Comparison of ENCODE assay signal across 10 cellular contexts in the genomic region with DNA sequence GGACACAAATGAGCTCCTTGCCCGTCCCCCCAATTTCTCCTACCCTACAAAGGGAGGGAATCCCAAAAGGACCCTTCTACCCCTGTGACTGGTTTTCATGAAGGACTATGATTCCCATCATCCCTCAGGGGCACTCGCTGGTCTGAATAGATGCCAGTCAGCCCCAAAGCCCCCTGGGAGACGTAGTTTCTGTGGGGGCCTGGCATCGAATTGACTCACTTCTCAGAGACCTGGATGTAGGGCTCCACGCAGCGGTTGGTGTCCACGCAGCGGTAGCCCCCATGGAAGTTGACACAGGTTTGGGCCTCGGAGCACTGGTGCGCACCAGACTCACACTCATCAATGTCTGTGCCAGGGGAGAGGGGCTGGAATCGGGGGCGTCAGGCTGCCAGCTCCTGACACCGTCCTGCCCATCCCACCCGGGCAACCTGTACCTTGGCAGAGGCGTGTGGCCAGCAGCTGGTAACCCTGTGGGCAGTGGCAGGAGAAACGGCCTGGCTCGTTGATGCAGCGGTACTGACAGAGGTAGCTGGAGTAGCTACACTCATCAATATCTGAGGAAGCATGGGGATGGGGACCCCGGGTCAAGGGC. TPM values are rescaled to one million over a fixed set of nuclear protein-coding genes. Genes with fewer than 3 reads are reported as not detected.
A peak's percentile ranks its signal among the peaks of the same experiment; 100 is the strongest.
DNase-seq lines count a peak whose midpoint lies in the region; ATAC-seq and TF ChIP-seq lines count a peak whose summit lies in the region.
"Had no signal": no experiment of that assay in that cellular context is flagged by ENCODE, and none has a peak within 500 bp of the region (broad histone marks: within the 10 kb centered on the region; RNA-seq: fewer than 3 reads in every experiment).

No MANE protein-coding gene starts in this region.

- H3K23ac ChIP-seq in H9 (ENCODE audit: insufficient read length, low read depth, low read length) = no peak overlapping the region

- no peak overlapping the region for H4K8ac ChIP-seq in H9 (replicated peaks; ENCODE audit: insufficient read length, low read depth, low read length)

- no peak overlapping the region for H3K18ac ChIP-seq in H9 (ENCODE audit: insufficient read length, low read depth, low read length)

- H3K27me3 ChIP-seq in H9 (ENCODE audit: insufficient read depth, low read length) = peaks cover 3% of the 10 kb centered on the region; the same call in 1 of the 2 replicates
- H3K27me3 ChIP-seq in ascending aorta = no peaks in the 10 kb centered on the region

- H3K36me3 Mint-ChIP-seq in H9 (ENCODE audit: insufficient read depth in 1 of 3, low read depth in 3 of 3) (peaks cover 12 to 26% (median 26%) of the 10 kb centered on the region in 3 experiments; a peak in 6 of 7 replicates), naive B cell (peaks cover 0 to 10% of the 10 kb centered on the region in 2 donors)
- H3K36me3 Mint-ChIP-seq in activated CD4-positive, alpha-beta T cell treated with anti-CD3 and anti-CD28 coated beads, Interleukin-2, amount 10 ng/mL, durations not matched to agents 24 days and 14 days (ENCODE audit: low read depth) = peaks cover 27% of the 10 kb centered on the region

- no peak overlapping the region for H3K4me3 ChIP-seq in ascending aorta
- H3K4me3 ChIP-seq: lung had no signal

- H2BK15ac ChIP-seq in H9 (ENCODE audit: low read depth, low read length) = no peak overlapping the region

- H3K56ac ChIP-seq in H9 (ENCODE audit: insufficient read length, low read depth, low read length) = no peak overlapping the region

- no peak overlapping the region for H3K14ac ChIP-seq in H9 (ENCODE audit: insufficient read depth, low read length)

- no peak overlapping the region for H4K91ac ChIP-seq in H9 (ENCODE audit: insufficient read length, low read depth, low read length)

- H3K4me3 Mint-ChIP-seq in H9 (peak overlapping the region; percentile 77 to 90), naive B cell (no peak overlapping the region)
- no peak overlapping the region for H3K4me3 Mint-ChIP-seq in activated CD4-positive, alpha-beta T cell treated with anti-CD3 and anti-CD28 coated beads, Interleukin-2, amount 10 ng/mL, durations not matched to agents 24 days and 14 days

- H3K27me3 Mint-ChIP-seq in H9 (ENCODE audit: low read depth) (peaks cover 7% of the 10 kb centered on the region), naive B cell (peaks cover 0 to 5% (median 0%) of the 10 kb centered on the region in 3 donors)
- no peaks in the 10 kb centered on the region for H3K27me3 Mint-ChIP-seq in activated CD4-positive, alpha-beta T cell treated with anti-CD3 and anti-CD28 coated beads, Interleukin-2, amount 10 ng/mL, durations not matched to agents 24 days and 14 days

- H3K9ac ChIP-seq in H9 (ENCODE audit: extremely low read depth, insufficient read length, low read length) = no peak overlapping the region

- no peak overlapping the region for H2AK5ac ChIP-seq in H9 (ENCODE audit: insufficient read length, low read length)

- H3K27ac ChIP-seq in H9 (ENCODE audit: insufficient read length, low read depth, low read length) (no peak overlapping the region), caudate nucleus (ENCODE audit: low read depth, low read length) (peak overlapping the region; percentile 11), ascending aorta (no peak overlapping the region)

- no peak overlapping the region for H2BK5ac ChIP-seq in H9 (ENCODE audit: insufficient read length, low read length)

- intact Hi-C loops in ascending aorta (cut with DNase I) = no loop called here
- intact Hi-C loops in activated CD4-positive, alpha-beta T cell treated with anti-CD3 and anti-CD28 coated beads, Interleukin-2, amount 10 ng/mL, durations not matched to agents 24 days and 14 days (cut with micrococcal nuclease) = no loop called here

- ATAC-seq in naive B cell (ENCODE audit: low read depth in 2 of 2) = peak; percentile 64 to 67
- ATAC-seq in GM18511 (IDR thresholded peaks at IDR 0.05; ENCODE audit: unreplicated experiment) = no peak
- no peak for ATAC-seq in HG02938 (IDR thresholded peaks at IDR 0.05; ENCODE audit: unreplicated experiment)

- no peak overlapping the region for H4K5ac ChIP-seq in H9 (ENCODE audit: insufficient read length, low read depth, low read length)

- H3K79me2 ChIP-seq in H9 (ENCODE audit: insufficient read depth, low read length) = no peaks in the 10 kb centered on the region

- H3T11ph ChIP-seq in H9 (ENCODE audit: low read length) = no peak overlapping the region

- H2BK12ac ChIP-seq in H9 (ENCODE audit: insufficient read length, low read depth, low read length) = no peak overlapping the region

- H3K23me2 ChIP-seq in H9 (ENCODE audit: insufficient read length, low read depth, low read length, poor library complexity, severe bottlenecking) = peaks cover 4% of the 10 kb centered on the region

- no peak for TF ChIP-seq CTCF in H9 (conservative IDR thresholded peaks at IDR 0.05)
- no peak for TF ChIP-seq CTCF in ascending aorta (IDR thresholded peaks at IDR 0.05)

- peak overlapping the region; percentile 67 for H3K4me2 ChIP-seq in H9 (ENCODE audit: insufficient read depth, insufficient read length, low read length)

- peaks cover 48 to 64% of the 10 kb centered on the region in 2 donors for H3K36me3 ChIP-seq in ascending aorta

- H3K9me3 ChIP-seq in H9 (ENCODE audit: control insufficient read depth, low read depth, low read length) (no peaks in the 10 kb centered on the region), ascending aorta (no peaks in the 10 kb centered on the region)

- H2BK20ac ChIP-seq in H9 (ENCODE audit: low read depth, low read length, poor library complexity, severe bottlenecking) = no peak overlapping the region

- H3K4me1 ChIP-seq in H9 (ENCODE audit: insufficient read depth, low read length) = no peaks in the 10 kb centered on the region
- H3K4me1 ChIP-seq in ascending aorta = peaks cover 3 to 11% of the 10 kb centered on the region in 2 donors

- DNase-seq in D341Med (ENCODE audit: low spot score) (peak; percentile 59), H9 (peak; percentile 75), caudate nucleus (lab: John Stamatoyannopoulos, UW) (peak in 4 of 61 donors; percentile 14 to 30 (median 24)), naive B cell (no peak), ascending aorta (ENCODE audit: low spot score in 2 of 2) (no peak)
- no peak for DNase-seq in activated CD4-positive, alpha-beta T cell treated with anti-CD3 and anti-CD28 coated beads, Interleukin-2, amount 10 ng/mL, durations not matched to agents 24 days and 14 days
- DNase-seq: NCI-H1436 treated with DMSO at 0.1 percent for 48 hours had no signal

- H2AFZ ChIP-seq in H9 (ENCODE audit: low read length) = no peak overlapping the region

- no peaks in the 10 kb centered on the region for H4K20me1 ChIP-seq in H9 (ENCODE audit: control insufficient read depth, insufficient read depth, insufficient read length)

- H2BK120ac ChIP-seq in H9 (ENCODE audit: low read depth, low read length, poor library complexity, severe bottlenecking) = no peak overlapping the region

- no peaks in the 10 kb centered on the region for H3K79me1 ChIP-seq in H9 (ENCODE audit: insufficient read depth, low read depth, low read length, poor library complexity, severe bottlenecking)

- H3K4me1 Mint-ChIP-seq in H9 = peaks cover 14 to 18% of the 10 kb centered on the region in 2 experiments
- peaks cover 18 to 31% (median 23%) of the 10 kb centered on the region in 3 donors for H3K4me1 Mint-ChIP-seq in naive B cell
- H3K4me1 Mint-ChIP-seq in activated CD4-positive, alpha-beta T cell treated with anti-CD3 and anti-CD28 coated beads, Interleukin-2, amount 10 ng/mL, durations not matched to agents 24 days and 14 days = peaks cover 16% of the 10 kb centered on the region

- no peaks in the 10 kb centered on the region; a peak in 1 of 5 replicates for H3K9me3 Mint-ChIP-seq in H9
- H3K9me3 Mint-ChIP-seq in naive B cell = no peaks in the 10 kb centered on the region
- no peaks in the 10 kb centered on the region for H3K9me3 Mint-ChIP-seq in activated CD4-positive, alpha-beta T cell treated with anti-CD3 and anti-CD28 coated beads, Interleukin-2, amount 10 ng/mL, durations not matched to agents 24 days and 14 days

- WGBS in H9 (ENCODE audit: extremely low coverage, insufficient read length, low lambda C conversion rate) = no CpG with 5 or more reads among the region's 19 CpGs

- H3K4ac ChIP-seq in H9 (ENCODE audit: low read depth, low read length) = no peak overlapping the region

- H3K27ac Mint-ChIP-seq in H9 (no peak overlapping the region), naive B cell (no peak overlapping the region)
- no peak overlapping the region for H3K27ac Mint-ChIP-seq in activated CD4-positive, alpha-beta T cell treated with anti-CD3 and anti-CD28 coated beads, Interleukin-2, amount 10 ng/mL, durations not matched to agents 24 days and 14 days

RNA-seq across cellular contexts. Expression of a gene that starts 4.4 kb away (rescaled TPM):
- total RNA-seq in H9 (2021) (22.9 and 26.2 TPM in 2 replicates), ascending aorta (92.8 TPM)
- 1 to 10 TPM in 2 of 6 donors, under 1 TPM in 1, not detected in 3; 0.29 to 1.5 (median 1.1) TPM for polyA plus RNA-seq in naive B cell (ENCODE audit: low read depth in 6 of 6)
- 8.4 and 9.1 TPM in 2 replicates for total RNA-seq in activated CD4-positive, alpha-beta T cell treated with anti-CD3 and anti-CD28 coated beads, Interleukin-2, amount 10 ng/mL, durations not matched to agents 24 days and 14 days

RNA-seq across cellular contexts. Expression of a gene that starts 7.9 kb away (rescaled TPM):
- 45.0 and 49.2 TPM in 2 replicates for total RNA-seq in H9 (2021)
- 10 to 100 TPM in 5 of 6 donors, 1 to 10 TPM in 1; 3.2 to 32.0 (median 22.8) TPM for polyA plus RNA-seq in naive B cell (ENCODE audit: low read depth in 6 of 6)
- 45.0 TPM for total RNA-seq in ascending aorta
- 77.4 and 80.5 TPM in 2 replicates for total RNA-seq in activated CD4-positive, alpha-beta T cell treated with anti-CD3 and anti-CD28 coated beads, Interleukin-2, amount 10 ng/mL, durations not matched to agents 24 days and 14 days

RNA-seq across cellular contexts. Expression of a gene that starts 10.2 kb away (rescaled TPM):
- 1,107 and 1,147 TPM in 2 replicates for total RNA-seq in H9 (2021)
- 1,000 to 10,000 TPM; 1,822 to 2,570 (median 2,214) TPM for polyA plus RNA-seq in naive B cell (ENCODE audit: low read depth in 6 of 6)
- total RNA-seq in ascending aorta = 974 TPM
- 1,047 and 1,065 TPM in 2 replicates for total RNA-seq in activated CD4-positive, alpha-beta T cell treated with anti-CD3 and anti-CD28 coated beads, Interleukin-2, amount 10 ng/mL, durations not matched to agents 24 days and 14 days

RNA-seq across cellular contexts. Expression of a gene that starts 11.5 kb away (rescaled TPM):
- total RNA-seq in H9 (2021) (not detected in 2 replicates), ascending aorta (not detected)
- polyA plus RNA-seq in naive B cell (ENCODE audit: low read depth in 6 of 6) = 1 to 10 TPM in 5 of 6 donors, under 1 TPM in 1; 0.68 to 7.2 (median 3.0) TPM
- total RNA-seq in activated CD4-positive, alpha-beta T cell treated with anti-CD3 and anti-CD28 coated beads, Interleukin-2, amount 10 ng/mL, durations not matched to agents 24 days and 14 days = 4.9 and 7.5 TPM in 2 replicates

RNA-seq across cellular contexts. Expression of a gene that starts 20.1 kb away (rescaled TPM):
- total RNA-seq in H9 (2021) (86.8 and 87.0 TPM in 2 replicates), ascending aorta (57.2 TPM)
- polyA plus RNA-seq in naive B cell (ENCODE audit: low read depth in 6 of 6) = 100 to 1,000 TPM in 4 of 6 donors, 10 to 100 TPM in 2; 91.2 to 191 (median 107) TPM
- 91.0 and 95.7 TPM in 2 replicates for total RNA-seq in activated CD4-positive, alpha-beta T cell treated with anti-CD3 and anti-CD28 coated beads, Interleukin-2, amount 10 ng/mL, durations not matched to agents 24 days and 14 days

Comparison
In these comparisons a context has a peak if more than half of its experiments do, and no peak if none do; other contexts are left out.
1. DNase-seq: peak in D341Med (single experiment) and H9 (single experiment); none in naive B cell (single experiment), ascending aorta (0 of 2) and activated CD4-positive, alpha-beta T cell treated with anti-CD3 and anti-CD28 coated beads, Interleukin-2, amount 10 ng/mL, durations not matched to agents 24 days and 14 days (single experiment).
2. H3K4me3 Mint-ChIP-seq: peak in H9 (2 of 2); none in naive B cell (0 of 8) and activated CD4-positive, alpha-beta T cell treated with anti-CD3 and anti-CD28 coated beads, Interleukin-2, amount 10 ng/mL, durations not matched to agents 24 days and 14 days (single experiment).
3. ATAC-seq: peak in naive B cell (2 of 2); none in GM18511 (single experiment) and HG02938 (single experiment).